ENCODE assay signal across 1 cellular context in genomic region chr1:46721204-46721603, GRCh38.
TF ChIP-seq lines count a peak whose summit lies in the region.

No MANE protein-coding gene starts in this region.

TF ChIP-seq in K562, 482 proteins besides CTCF, POLR2A, EP300 and RAD21:
- TF ChIP-seq STAT5A (IDR thresholded peaks at IDR 0.05; ENCODE audit: borderline replicate concordance, low read length) (no peak), SOX6 (IDR thresholded peaks at IDR 0.05) (no peak), MEF2D (tag; conservative IDR thresholded peaks at IDR 0.05; ENCODE audit: low read depth) (no peak), RBM25 (IDR thresholded peaks at IDR 0.05; ENCODE audit: low read depth, low read length, severe bottlenecking) (peak; percentile 25), CEBPG (CRISPR knock-in tag; IDR thresholded peaks at IDR 0.05) (no peak), CEBPG (tag; conservative IDR thresholded peaks at IDR 0.05 in 1 of 2, IDR thresholded peaks at IDR 0.05 in 1 of 2) (0 out of 4 replicates have a peak, but pooled peaks of 1 of the 2 experiments have one; percentile 12), ZNF717 (CRISPR knock-in tag; IDR thresholded peaks at IDR 0.05) (no peak), CEBPB (tag; IDR thresholded peaks at IDR 0.05) (0 out of 2 replicates have a peak, but pooled peaks have one; percentile 27), CHD4 (IDR thresholded peaks at IDR 0.05; ENCODE audit: insufficient read depth, insufficient replicate concordance, low read depth, low read length, poor library complexity, severe bottlenecking) (no peak), ZNF232 (CRISPR knock-in tag; IDR thresholded peaks at IDR 0.05) (peak; percentile 93), EHMT2 (IDR thresholded peaks at IDR 0.05) (no peak), ARID2 (IDR thresholded peaks at IDR 0.05) (no peak)
- TF ChIP-seq, protein P1, sequence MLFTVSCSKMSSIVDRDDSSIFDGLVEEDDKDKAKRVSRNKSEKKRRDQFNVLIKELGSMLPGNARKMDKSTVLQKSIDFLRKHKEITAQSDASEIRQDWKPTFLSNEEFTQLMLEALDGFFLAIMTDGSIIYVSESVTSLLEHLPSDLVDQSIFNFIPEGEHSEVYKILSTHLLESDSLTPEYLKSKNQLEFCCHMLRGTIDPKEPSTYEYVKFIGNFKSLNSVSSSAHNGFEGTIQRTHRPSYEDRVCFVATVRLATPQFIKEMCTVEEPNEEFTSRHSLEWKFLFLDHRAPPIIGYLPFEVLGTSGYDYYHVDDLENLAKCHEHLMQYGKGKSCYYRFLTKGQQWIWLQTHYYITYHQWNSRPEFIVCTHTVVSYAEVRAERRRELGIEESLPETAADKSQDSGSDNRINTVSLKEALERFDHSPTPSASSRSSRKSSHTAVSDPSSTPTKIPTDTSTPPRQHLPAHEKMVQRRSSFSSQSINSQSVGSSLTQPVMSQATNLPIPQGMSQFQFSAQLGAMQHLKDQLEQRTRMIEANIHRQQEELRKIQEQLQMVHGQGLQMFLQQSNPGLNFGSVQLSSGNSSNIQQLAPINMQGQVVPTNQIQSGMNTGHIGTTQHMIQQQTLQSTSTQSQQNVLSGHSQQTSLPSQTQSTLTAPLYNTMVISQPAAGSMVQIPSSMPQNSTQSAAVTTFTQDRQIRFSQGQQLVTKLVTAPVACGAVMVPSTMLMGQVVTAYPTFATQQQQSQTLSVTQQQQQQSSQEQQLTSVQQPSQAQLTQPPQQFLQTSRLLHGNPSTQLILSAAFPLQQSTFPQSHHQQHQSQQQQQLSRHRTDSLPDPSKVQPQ (CRISPR knock-in tag; IDR thresholded peaks at IDR 0.05; ENCODE audit: borderline replicate concordance), result no peak
- TF ChIP-seq, protein P2, sequence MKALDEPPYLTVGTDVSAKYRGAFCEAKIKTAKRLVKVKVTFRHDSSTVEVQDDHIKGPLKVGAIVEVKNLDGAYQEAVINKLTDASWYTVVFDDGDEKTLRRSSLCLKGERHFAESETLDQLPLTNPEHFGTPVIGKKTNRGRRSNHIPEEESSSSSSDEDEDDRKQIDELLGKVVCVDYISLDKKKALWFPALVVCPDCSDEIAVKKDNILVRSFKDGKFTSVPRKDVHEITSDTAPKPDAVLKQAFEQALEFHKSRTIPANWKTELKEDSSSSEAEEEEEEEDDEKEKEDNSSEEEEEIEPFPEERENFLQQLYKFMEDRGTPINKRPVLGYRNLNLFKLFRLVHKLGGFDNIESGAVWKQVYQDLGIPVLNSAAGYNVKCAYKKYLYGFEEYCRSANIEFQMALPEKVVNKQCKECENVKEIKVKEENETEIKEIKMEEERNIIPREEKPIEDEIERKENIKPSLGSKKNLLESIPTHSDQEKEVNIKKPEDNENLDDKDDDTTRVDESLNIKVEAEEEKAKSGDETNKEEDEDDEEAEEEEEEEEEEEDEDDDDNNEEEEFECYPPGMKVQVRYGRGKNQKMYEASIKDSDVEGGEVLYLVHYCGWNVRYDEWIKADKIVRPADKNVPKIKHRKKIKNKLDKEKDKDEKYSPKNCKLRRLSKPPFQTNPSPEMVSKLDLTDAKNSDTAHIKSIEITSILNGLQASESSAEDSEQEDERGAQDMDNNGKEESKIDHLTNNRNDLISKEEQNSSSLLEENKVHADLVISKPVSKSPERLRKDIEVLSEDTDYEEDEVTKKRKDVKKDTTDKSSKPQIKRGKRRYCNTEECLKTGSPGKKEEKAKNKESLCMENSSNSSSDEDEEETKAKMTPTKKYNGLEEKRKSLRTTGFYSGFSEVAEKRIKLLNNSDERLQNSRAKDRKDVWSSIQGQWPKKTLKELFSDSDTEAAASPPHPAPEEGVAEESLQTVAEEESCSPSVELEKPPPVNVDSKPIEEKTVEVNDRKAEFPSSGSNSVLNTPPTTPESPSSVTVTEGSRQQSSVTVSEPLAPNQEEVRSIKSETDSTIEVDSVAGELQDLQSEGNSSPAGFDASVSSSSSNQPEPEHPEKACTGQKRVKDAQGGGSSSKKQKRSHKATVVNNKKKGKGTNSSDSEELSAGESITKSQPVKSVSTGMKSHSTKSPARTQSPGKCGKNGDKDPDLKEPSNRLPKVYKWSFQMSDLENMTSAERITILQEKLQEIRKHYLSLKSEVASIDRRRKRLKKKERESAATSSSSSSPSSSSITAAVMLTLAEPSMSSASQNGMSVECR (CRISPR knock-in tag; IDR thresholded peaks at IDR 0.05), result no peak
TF ChIP-seq in K562: peak in this region for 4.
